ENCODE assay signal across 27 cellular contexts in genomic region chr15:25514522-25514921, GRCh38.
DNase-seq lines count a peak whose midpoint lies in the region; ATAC-seq, FAIRE-seq and TF ChIP-seq lines count a peak whose summit lies in the region.
"Had no signal": no experiment of that assay in that cellular context is flagged by ENCODE, and none has a peak within 500 bp of the region (broad histone marks: within the 10 kb centered on the region; RNA-seq: fewer than 3 reads in every experiment).

No MANE protein-coding gene starts in this region.

- TF ChIP-seq POLR2A in H1 (IDR thresholded peaks at IDR 0.05; ENCODE audit: control extremely low read depth in 1 of 2, low read depth in 2 of 2, low read length in 2 of 2) (no peak), spleen (IDR thresholded peaks at IDR 0.05) (no peak)

- H3K4me1 Mint-ChIP-seq in GM23338 (peaks cover 28% of the 10 kb centered on the region), neural crest cell (peaks cover 5% of the 10 kb centered on the region)
- H3K4me1 Mint-ChIP-seq: CD14-positive monocyte; CD4-positive, alpha-beta memory T cell; CD4-positive, CD25-positive, alpha-beta regulatory T cell; CD8-positive, alpha-beta memory T cell had no signal

- no peaks in the 10 kb centered on the region for H3K79me2 ChIP-seq in GM23338 (replicated peaks; ENCODE audit: insufficient read depth)
- no peaks in the 10 kb centered on the region for H3K79me2 ChIP-seq in H1 (ENCODE audit: control insufficient read depth in 1 of 2, insufficient read depth in 2 of 2, low read length in 2 of 2)

- no peaks in the 10 kb centered on the region for H3K27me3 ChIP-seq in GM23338 (ENCODE audit: insufficient read depth)
- no peaks in the 10 kb centered on the region for H3K27me3 ChIP-seq in H1 (replicated peaks in 1 of 4; ENCODE audit: control insufficient read depth in 3 of 4, extremely low read depth in 1 of 4, insufficient read depth in 3 of 4, low read length in 3 of 4)
- H3K27me3 ChIP-seq in spleen (replicated peaks in 1 of 7) = no peaks in the 10 kb centered on the region
- H3K27me3 ChIP-seq: BE2C, BLaER1 had no signal

- H3K4me3 Mint-ChIP-seq in GM23338 (no peak overlapping the region), neural crest cell (no peak overlapping the region)
- H3K4me3 Mint-ChIP-seq: CD14-positive monocyte; CD4-positive, alpha-beta memory T cell; CD8-positive, alpha-beta memory T cell had no signal

- H4K20me1 ChIP-seq in GM23338 (replicated peaks; ENCODE audit: insufficient read depth) = no peaks in the 10 kb centered on the region
- no peaks in the 10 kb centered on the region for H4K20me1 ChIP-seq in H1 (replicated peaks in 1 of 2; ENCODE audit: control insufficient read depth in 1 of 2, insufficient read depth in 2 of 2, low read length in 2 of 2)
- H4K20me1 ChIP-seq: BLaER1 had no signal

- H3K9me3 Mint-ChIP-seq in GM23338 = no peaks in the 10 kb centered on the region; the same call in 2 of the 3 replicates
- H3K9me3 Mint-ChIP-seq in neural crest cell = peaks cover 6% of the 10 kb centered on the region

- in situ Hi-C loops in GM13976 (cut with MboI; ENCODE audit: low sequenced_read_pairs, unreplicated experiment) = loop anchor here (25.0 kb wide), 1 partner anchor 748 kb away; no protein-coding TSS in a partner anchor

- ATAC-seq in GM23338 = no peak
- ATAC-seq: GM12878 had no signal

- no peak for TF ChIP-seq CTCF in GM23338 (conservative IDR thresholded peaks at IDR 0.05; ENCODE audit: low read depth in 2 of 2)
- TF ChIP-seq CTCF in H1 (IDR thresholded peaks at IDR 0.05; ENCODE audit: control extremely low read depth in 1 of 3, insufficient read depth in 1 of 3, low read depth in 1 of 3, low read length in 3 of 3) = no peak
- TF ChIP-seq CTCF in neural crest cell (conservative IDR thresholded peaks at IDR 0.05) = no peak
- no peak for TF ChIP-seq CTCF in GM13976 (IDR thresholded peaks at IDR 0.05; ENCODE audit: borderline replicate concordance, control extremely low read depth, extremely low read depth, insufficient read depth, missing control alignments)
- no peak for TF ChIP-seq CTCF in spleen (IDR thresholded peaks at IDR 0.05 in 8 of 11, conservative IDR thresholded peaks at IDR 0.05 in 3 of 11)

- no peak overlapping the region for H2BK20ac ChIP-seq in H1 (ENCODE audit: low read length)

- H3K36me3 Mint-ChIP-seq in GM23338 (ENCODE audit: low read depth) (no peaks in the 10 kb centered on the region; the same call in 2 of the 3 replicates), neural crest cell (ENCODE audit: low read depth) (peaks cover 5% of the 10 kb centered on the region)
- H3K36me3 Mint-ChIP-seq: CD14-positive monocyte; CD4-positive, alpha-beta memory T cell; CD4-positive, CD25-positive, alpha-beta regulatory T cell; CD8-positive, alpha-beta memory T cell had no signal

- H2BK5ac ChIP-seq in H1 (ENCODE audit: low read depth, low read length) = no peak overlapping the region

- H3K27me3 Mint-ChIP-seq in GM23338 (ENCODE audit: insufficient read depth, low read depth, poor library complexity) (peaks cover 9% of the 10 kb centered on the region), neural crest cell (ENCODE audit: low read depth) (no peaks in the 10 kb centered on the region)
- H3K27me3 Mint-ChIP-seq: CD4-positive, CD25-positive, alpha-beta regulatory T cell had no signal

- no peaks in the 10 kb centered on the region for H3F3A ChIP-seq in GM23338 (replicated peaks; ENCODE audit: low read depth)

- no peak overlapping the region for H3K14ac ChIP-seq in H1 (ENCODE audit: insufficient read length)

- DNase-seq in GM23338 (ENCODE audit: low spot score) = peak; percentile 22
- DNase-seq in H1 (ENCODE audit: low read depth in 1 of 2, low spot score in 2 of 2) = peak in 1 of 2 experiments; percentile 40
- DNase-seq in neural crest cell (ENCODE audit: low read depth, low spot score) = no peak
- DNase-seq in KG1 (lab: John Stamatoyannopoulos, UW) = no peak
- DNase-seq in GM13976 (ENCODE audit: low spot score) = no peak
- no peak for DNase-seq in spleen
- DNase-seq: 8988T; ACHN; BE2C; C1 segment of cervical spinal cord; CD4-positive, alpha-beta memory T cell; CD4-positive, CD25-positive, alpha-beta regulatory T cell; CD8-positive, alpha-beta memory T cell; COR-L47; DMS 273 treated with DMSO at 0.1 percent for 48 hours; DMS153; DMS53; DMS79; DND-41; EL; GDM1 had no signal

- H4K8ac ChIP-seq in H1 (ENCODE audit: extremely low read depth, insufficient read depth, low read length) = no peak overlapping the region

- H3K9ac ChIP-seq in H1 (replicated peaks in 1 of 4; ENCODE audit: extremely low read depth in 1 of 4, low read depth in 3 of 4, low read length in 3 of 4) = no peak overlapping the region
- H3K9ac ChIP-seq: BLaER1 had no signal

- H3K27ac ChIP-seq in GM23338 (ENCODE audit: low read depth) = no peak overlapping the region
- no peak overlapping the region for H3K27ac ChIP-seq in H1 (ENCODE audit: low read depth, low read length)
- no peak overlapping the region for H3K27ac ChIP-seq in spleen
- H3K27ac ChIP-seq: BLaER1 had no signal

- H2AK5ac ChIP-seq in H1 (ENCODE audit: low read depth, low read length) = 0 out of 2 replicates have a peak overlapping the region, but pooled peaks have one; percentile 34

- H3K9me3 ChIP-seq in H1 (ENCODE audit: insufficient read depth in 2 of 2, low read depth in 1 of 2, low read length in 1 of 2) = no peaks in the 10 kb centered on the region; a peak in 2 of 4 replicates
- H3K9me3 ChIP-seq in spleen = no peaks in the 10 kb centered on the region
- H3K9me3 ChIP-seq: BE2C had no signal

- H2BK12ac ChIP-seq in H1 (ENCODE audit: low read depth, low read length) = no peak overlapping the region; the same call in 1 of the 2 replicates

- H3K9me2 ChIP-seq in GM23338 (ENCODE audit: insufficient read depth) = peaks cover 6% of the 10 kb centered on the region; the same call in 1 of the 2 replicates

- POLR2A ChIA-PET in H1 (lab: Charles Lee; ENCODE audit: partially characterized antibody) = no interaction called here

- TF ChIP-seq RAD21 in H1 (IDR thresholded peaks at IDR 0.05 in 1 of 2, conservative IDR thresholded peaks at IDR 0.05 in 1 of 2; ENCODE audit: low read depth in 2 of 2, low read length in 2 of 2) = no peak

- H2AFZ ChIP-seq in GM23338 (no peak overlapping the region), H1 (ENCODE audit: low read length) (no peak overlapping the region)

- WGBS in H1 (ENCODE audit: extremely low coverage in 1 of 2, insufficient coverage in 1 of 2, insufficient read length in 1 of 2, insufficient replicate concordance in 2 of 2, low coverage in 1 of 2, low lambda C conversion rate in 2 of 2, missing lambda C conversion rate in 1 of 2), 2 experiments = 89% methylated on average over 9 of the region's 9 CpGs; no CpG with 5 or more reads in 1 of the 2 experiments
- whole genome bisulfite sequencing in spleen, 5 donors = 84 to 93% (median 92%) methylated on average over 9 of the region's 9 CpGs

- H3K79me1 ChIP-seq in H1 (ENCODE audit: low read depth, low read length) = no peaks in the 10 kb centered on the region; the same call in 1 of the 2 replicates

- no peak overlapping the region for H2BK15ac ChIP-seq in H1 (ENCODE audit: low read length)

- H3K4me2 ChIP-seq in GM23338 (no peak overlapping the region), H1 (ENCODE audit: insufficient read depth in 1 of 2, low read depth in 2 of 2, low read length in 2 of 2) (no peak overlapping the region)
- H3K4me2 ChIP-seq: BLaER1 had no signal

- intact Hi-C loops in spleen (cut with DNase I; ENCODE audit: low total_unique reads) = loop anchor here (10.0 kb wide), 1 partner anchor 1350 kb away; the partner anchor contains the start of gene GABRA5

- no peak overlapping the region for H4K91ac ChIP-seq in H1 (replicated peaks; ENCODE audit: insufficient read length, low read length)

- H3K36me3 ChIP-seq in GM23338 (ENCODE audit: insufficient read depth) (no peaks in the 10 kb centered on the region), H1 (ENCODE audit: control insufficient read depth in 2 of 4, insufficient read depth in 4 of 4, low read length in 3 of 4) (no peaks in the 10 kb centered on the region), spleen (no peaks in the 10 kb centered on the region)
- H3K36me3 ChIP-seq: BE2C, BLaER1 had no signal

- H2BK120ac ChIP-seq in H1 (replicated peaks; ENCODE audit: low read depth, low read length) = no peak overlapping the region

- H3K4ac ChIP-seq in H1 (replicated peaks; ENCODE audit: insufficient read length, low read depth, low read length) = no peak overlapping the region

- no peak overlapping the region for H3K56ac ChIP-seq in H1 (replicated peaks; ENCODE audit: insufficient read length, low read depth, low read length)

- H3K4me1 ChIP-seq in GM23338 (ENCODE audit: insufficient read depth) = peaks cover 19% of the 10 kb centered on the region
- H3K4me1 ChIP-seq in H1 (replicated peaks in 1 of 4; ENCODE audit: control insufficient read depth in 3 of 4, insufficient read depth in 4 of 4, low read length in 3 of 4) = peaks cover 0 to 10% (median 5%) of the 10 kb centered on the region in 4 experiments; a peak in 5 of 7 replicates
- peaks cover 0 to 3% (median 0%) of the 10 kb centered on the region in 6 donors for H3K4me1 ChIP-seq in spleen
- H3K4me1 ChIP-seq: BE2C, BLaER1 had no signal

- no peak overlapping the region for H3K23ac ChIP-seq in H1 (ENCODE audit: insufficient read length)

- no peak for TF ChIP-seq EP300 in H1 (IDR thresholded peaks at IDR 0.05; ENCODE audit: borderline replicate concordance in 1 of 2, low read depth in 2 of 2, low read length in 2 of 2)

- CTCF ChIA-PET in H1 (lab: Charles Lee; ENCODE audit: partially characterized antibody) = interaction anchor here (0.5 to 1.5 kb wide), 5 partner anchors 99 to 578 kb away, joined by 3 to 4 read pairs (median 3); no protein-coding TSS in a partner anchor

- H3K4me3 ChIP-seq in GM23338 = no peak overlapping the region
- H3K4me3 ChIP-seq in H1 (ENCODE audit: extremely low read depth in 1 of 4, insufficient read depth in 2 of 4, low read depth in 3 of 4, low read length in 4 of 4) = no peak overlapping the region
- no peak overlapping the region for H3K4me3 ChIP-seq in spleen
- H3K4me3 ChIP-seq: BLaER1, GM12878 had no signal

- H3K23me2 ChIP-seq in H1 (ENCODE audit: low read depth, low read length) = no peaks in the 10 kb centered on the region

- H3K27ac Mint-ChIP-seq in GM23338 = no peak overlapping the region
- H3K27ac Mint-ChIP-seq in neural crest cell (ENCODE audit: unreplicated experiment) = peak overlapping the region; percentile 24
- H3K27ac Mint-ChIP-seq: CD4-positive, alpha-beta memory T cell; CD4-positive, CD25-positive, alpha-beta regulatory T cell; CD8-positive, alpha-beta memory T cell had no signal

- FAIRE-seq in H1 (lab: Jason Lieb, UNC) = peak; percentile 7
- FAIRE-seq: A204.1, GM12878, GM12892, GM19239 had no signal

- no peak overlapping the region for H3K18ac ChIP-seq in H1 (ENCODE audit: extremely low read depth, low read length)

- H4K5ac ChIP-seq in H1 (ENCODE audit: insufficient read length, low read depth, low read length) = no peak overlapping the region

TF ChIP-seq in GM23338, 12 proteins besides CTCF, POLR2A, EP300 and RAD21 (continues in another document):
- TF ChIP-seq JUNB (IDR thresholded peaks at IDR 0.05; ENCODE audit: unreplicated experiment) = no peak

TF ChIP-seq in H1, 55 proteins besides CTCF, POLR2A, EP300 and RAD21:
- TF ChIP-seq TEAD4 (IDR thresholded peaks at IDR 0.05; ENCODE audit: low read depth, low read length) = peak; percentile 62
- no peak for TF ChIP-seq HDAC2 (IDR thresholded peaks at IDR 0.05; ENCODE audit: borderline replicate concordance in 1 of 2, low read depth in 2 of 2, low read length in 2 of 2)
